15 cellular contexts compared by ENCODE assay signal in genomic region chr17:79020631-79021301, GRCh38. TPM values are rescaled to one million over a fixed set of nuclear protein-coding genes. Genes with fewer than 3 reads are reported as not detected.
DNase-seq lines count a peak whose midpoint lies in the region; ATAC-seq and TF ChIP-seq lines count a peak whose summit lies in the region.
"Had no signal": no experiment of that assay in that cellular context is flagged by ENCODE, and none has a peak within 500 bp of the region (broad histone marks: within the 10 kb centered on the region; RNA-seq: fewer than 3 reads in every experiment).

No MANE protein-coding gene starts in this region.

- no peak for TF ChIP-seq CTCF in body of pancreas (IDR thresholded peaks at IDR 0.05)
- no peak for TF ChIP-seq CTCF in hepatocyte (IDR thresholded peaks at IDR 0.05; ENCODE audit: poor library complexity)
- no peak for TF ChIP-seq CTCF in gastrocnemius medialis (IDR thresholded peaks at IDR 0.05 in 4 of 5, conservative IDR thresholded peaks at IDR 0.05 in 1 of 5)
- TF ChIP-seq CTCF in CD8-positive, alpha-beta T cell (IDR thresholded peaks at IDR 0.05), result no peak

- H3K27ac Mint-ChIP-seq in CD8-positive, alpha-beta T cell, result no peak overlapping the region
- H3K27ac Mint-ChIP-seq: nephron had no signal

- H3K27ac ChIP-seq in body of pancreas (peak overlapping the region in 3 of 4 donors; percentile 6 to 71 (median 60)), hepatocyte (peak overlapping the region; percentile 46), gastrocnemius medialis (peak overlapping the region; percentile 67 to 83 (median 78))
- H3K27ac ChIP-seq in CD8-positive, alpha-beta T cell (ENCODE audit: low read depth, low read length), result no peak overlapping the region

- H3K9me3 ChIP-seq in body of pancreas (no peaks in the 10 kb centered on the region), hepatocyte (ENCODE audit: low read depth) (no peaks in the 10 kb centered on the region), gastrocnemius medialis (no peaks in the 10 kb centered on the region)
- H3K9me3 ChIP-seq in CD8-positive, alpha-beta T cell (ENCODE audit: low read length), result no peaks in the 10 kb centered on the region

- H3K36me3 ChIP-seq in body of pancreas (replicated peaks in 1 of 2; ENCODE audit: insufficient read depth in 1 of 2, low read depth in 2 of 2) (no peaks in the 10 kb centered on the region), hepatocyte (replicated peaks; ENCODE audit: insufficient read depth, low read depth) (no peaks in the 10 kb centered on the region), gastrocnemius medialis (no peaks in the 10 kb centered on the region)
- H3K36me3 ChIP-seq in CD8-positive, alpha-beta T cell (ENCODE audit: insufficient read depth, low read length), result no peaks in the 10 kb centered on the region

- no peak for ATAC-seq in body of pancreas
- ATAC-seq in gastrocnemius medialis, result peak in 1 of 2 donors; percentile 9
- no peak for ATAC-seq in HG03108 (IDR thresholded peaks at IDR 0.05; ENCODE audit: unreplicated experiment)
- ATAC-seq in CD8-positive, alpha-beta T cell, result no peak
- ATAC-seq: Panc1 had no signal

- H4K20me1 ChIP-seq in hepatocyte (ENCODE audit: insufficient read depth, poor library complexity, severe bottlenecking), result no peaks in the 10 kb centered on the region

- CTCF ChIA-PET in CD8-positive, alpha-beta T cell (lab: Charles Lee), result interaction anchor here (0.7 to 7.3 kb wide), 9 partner anchors 9 to 64 kb away, joined by 3 to 51 read pairs (median 5); no protein-coding TSS in a partner anchor

- H3K27me3 Mint-ChIP-seq in CD8-positive, alpha-beta T cell (ENCODE audit: low read depth), result peaks cover 6% of the 10 kb centered on the region

- H3K36me3 Mint-ChIP-seq in CD8-positive, alpha-beta T cell, result no peaks in the 10 kb centered on the region

- no peaks in the 10 kb centered on the region for H3K79me2 ChIP-seq in hepatocyte

- peaks cover 12% of the 10 kb centered on the region for H3K4me1 Mint-ChIP-seq in CD8-positive, alpha-beta T cell (ENCODE audit: low read depth)

- H3K27me3 ChIP-seq in body of pancreas, result no peaks in the 10 kb centered on the region
- no peaks in the 10 kb centered on the region for H3K27me3 ChIP-seq in hepatocyte
- no peaks in the 10 kb centered on the region for H3K27me3 ChIP-seq in gastrocnemius medialis
- H3K27me3 ChIP-seq in CD8-positive, alpha-beta T cell (ENCODE audit: insufficient read depth, low read length), result no peaks in the 10 kb centered on the region

- TF ChIP-seq POLR2A in body of pancreas (IDR thresholded peaks at IDR 0.05) (no peak), gastrocnemius medialis (IDR thresholded peaks at IDR 0.05) (no peak)

- peak overlapping the region; percentile 51 for H3K4me2 ChIP-seq in hepatocyte

- H3K9me3 Mint-ChIP-seq in CD8-positive, alpha-beta T cell, result no peaks in the 10 kb centered on the region

- H3K4me3 Mint-ChIP-seq in CD8-positive, alpha-beta T cell, result no peak overlapping the region
- H3K4me3 Mint-ChIP-seq: nephron had no signal

- peaks cover 58% of the 10 kb centered on the region for H3K4me1 ChIP-seq in body of pancreas
- peaks cover 40% of the 10 kb centered on the region for H3K4me1 ChIP-seq in hepatocyte (ENCODE audit: insufficient read depth)
- H3K4me1 ChIP-seq in gastrocnemius medialis, result peaks cover 36 to 53% of the 10 kb centered on the region in 2 donors
- peaks cover 8% of the 10 kb centered on the region for H3K4me1 ChIP-seq in CD8-positive, alpha-beta T cell (ENCODE audit: insufficient read depth, low read length)

- intact Hi-C loops in body of pancreas (cut with DNase I) (no loop called here), gastrocnemius medialis (cut with DNase I; ENCODE audit: low total_unique reads) (loop anchor here (5.0 kb wide), 2 partner anchors 57 to 1102 kb away; no protein-coding TSS in a partner anchor)
- intact Hi-C loops in CD8-positive, alpha-beta T cell (cut with DNase I, micrococcal nuclease), result no loop called here

- POLR2A ChIA-PET in CD8-positive, alpha-beta T cell (lab: Charles Lee), result no interaction called here

- WGBS in body of pancreas, 2 donors, result 72 to 78% methylated on average over 2 of the region's 2 CpGs
- WGBS in hepatocyte (ENCODE audit: low lambda C conversion rate, missing lambda C conversion rate), result 59% methylated on average over 2 of the region's 2 CpGs

- H3K4me3 ChIP-seq in body of pancreas, result no peak overlapping the region
- no peak overlapping the region for H3K4me3 ChIP-seq in hepatocyte
- H3K4me3 ChIP-seq in gastrocnemius medialis, result no peak overlapping the region
- H3K4me3 ChIP-seq in CD8-positive, alpha-beta T cell (ENCODE audit: low read depth, low read length), result no peak overlapping the region

- peak; percentile 55 for DNase-seq in Daoy (ENCODE audit: low read depth)
- peak in 1 of 4 donors; percentile 5 for DNase-seq in body of pancreas
- no peak for DNase-seq in hepatocyte (ENCODE audit: low spot score)
- peak in 1 of 2 donors; percentile 25 for DNase-seq in gastrocnemius medialis
- no peak for DNase-seq in NCI-H69 (lab: John Stamatoyannopoulos, UW)
- no peak for DNase-seq in NCI-H1105 (lab: John Stamatoyannopoulos, UW)
- no peak for DNase-seq in CD8-positive, alpha-beta T cell
- DNase-seq: amniotic stem cell, DMS 273 treated with DMSO at 0.1 percent for 48 hours, NCI-H1436, NCI-H524 had no signal

- H3K9me2 ChIP-seq in hepatocyte (replicated peaks; ENCODE audit: insufficient read depth), result no peaks in the 10 kb centered on the region

- in situ Hi-C loops in gastrocnemius medialis (cut with MboI; ENCODE audit: low sequenced_read_pairs in 4 of 4), result no loop called here

- no peak overlapping the region for H2AFZ ChIP-seq in hepatocyte

RNA-seq across cellular contexts. Expression of gene C1QTNF1, which starts 3.2 kb away (rescaled TPM):
- total RNA-seq in Daoy (2014; rRNA removed; shearing (Covaris generic)), result 33.0 and 42.5 TPM in 2 replicates
- total RNA-seq in body of pancreas (10 to 100 TPM in 1 of 2 donors, 1 to 10 TPM in 1; 8.3 to 50.1 TPM), hepatocyte (9.5 and 12.8 TPM in 2 replicates), gastrocnemius medialis (10 to 100 TPM; 11.1 to 38.6 (median 21.2) TPM)
- 13.3 and 14.7 TPM in 2 replicates for polyA plus RNA-seq in hepatocyte
- total RNA-seq in CD8-positive, alpha-beta T cell, result under 1 TPM in 1 of 2 experiments, not detected in 1; 0.78 TPM
- total RNA-seq: T-helper 1 cell treated with Interleukin-12 subunit alpha and Interleukin-12 subunit beta and Interleukin-4 antibody, amounts not matched to agents 30 ng/mL and 1 ng/mL, for 36 hours had no signal

RNA-seq across cellular contexts. Expression of gene CANT1, which starts 11.2 kb away (rescaled TPM):
- total RNA-seq in Daoy (2014; rRNA removed; shearing (Covaris generic)), result 62.9 and 81.9 TPM in 2 replicates
- total RNA-seq in body of pancreas (10 to 100 TPM; 12.5 to 17.5 TPM), hepatocyte (32.8 and 36.1 TPM in 2 replicates), gastrocnemius medialis (10 to 100 TPM; 17.5 to 38.3 (median 26.6) TPM)
- polyA plus RNA-seq in hepatocyte, result 33.0 and 34.1 TPM in 2 replicates
- 10 to 100 TPM; 41.6 to 48.9 TPM for total RNA-seq in CD8-positive, alpha-beta T cell

RNA-seq across cellular contexts. Expression of gene LGALS3BP, which starts 41.0 kb away (rescaled TPM):
- total RNA-seq in Daoy (2014; rRNA removed; shearing (Covaris generic)), result 288 and 314 TPM in 2 replicates
- total RNA-seq in body of pancreas (100 to 1,000 TPM; 123 to 213 TPM), hepatocyte (224 and 305 TPM in 2 replicates), gastrocnemius medialis (10 to 100 TPM; 15.0 to 45.9 (median 23.0) TPM)
- polyA plus RNA-seq in hepatocyte, result 787 and 811 TPM in 2 replicates
- 10 to 100 TPM; 30.9 to 32.0 TPM for total RNA-seq in CD8-positive, alpha-beta T cell

RNA-seq across cellular contexts. Expression of gene ENGASE, which starts 53.9 kb away (rescaled TPM):
- 6.3 and 7.7 TPM in 2 replicates for total RNA-seq in Daoy (2014; rRNA removed; shearing (Covaris generic))
- 10 to 100 TPM; 24.9 to 50.8 TPM for total RNA-seq in body of pancreas
- total RNA-seq in hepatocyte, result 17.5 and 34.0 TPM in 2 replicates
- 24.4 and 46.2 TPM in 2 replicates for polyA plus RNA-seq in hepatocyte
- total RNA-seq in gastrocnemius medialis, result 10 to 100 TPM in 2 of 4 donors, 1 to 10 TPM in 2; 5.1 to 14.2 (median 9.3) TPM
- 10 to 100 TPM; 84.1 to 92.8 TPM for total RNA-seq in CD8-positive, alpha-beta T cell
